In the genomic region with DNA sequence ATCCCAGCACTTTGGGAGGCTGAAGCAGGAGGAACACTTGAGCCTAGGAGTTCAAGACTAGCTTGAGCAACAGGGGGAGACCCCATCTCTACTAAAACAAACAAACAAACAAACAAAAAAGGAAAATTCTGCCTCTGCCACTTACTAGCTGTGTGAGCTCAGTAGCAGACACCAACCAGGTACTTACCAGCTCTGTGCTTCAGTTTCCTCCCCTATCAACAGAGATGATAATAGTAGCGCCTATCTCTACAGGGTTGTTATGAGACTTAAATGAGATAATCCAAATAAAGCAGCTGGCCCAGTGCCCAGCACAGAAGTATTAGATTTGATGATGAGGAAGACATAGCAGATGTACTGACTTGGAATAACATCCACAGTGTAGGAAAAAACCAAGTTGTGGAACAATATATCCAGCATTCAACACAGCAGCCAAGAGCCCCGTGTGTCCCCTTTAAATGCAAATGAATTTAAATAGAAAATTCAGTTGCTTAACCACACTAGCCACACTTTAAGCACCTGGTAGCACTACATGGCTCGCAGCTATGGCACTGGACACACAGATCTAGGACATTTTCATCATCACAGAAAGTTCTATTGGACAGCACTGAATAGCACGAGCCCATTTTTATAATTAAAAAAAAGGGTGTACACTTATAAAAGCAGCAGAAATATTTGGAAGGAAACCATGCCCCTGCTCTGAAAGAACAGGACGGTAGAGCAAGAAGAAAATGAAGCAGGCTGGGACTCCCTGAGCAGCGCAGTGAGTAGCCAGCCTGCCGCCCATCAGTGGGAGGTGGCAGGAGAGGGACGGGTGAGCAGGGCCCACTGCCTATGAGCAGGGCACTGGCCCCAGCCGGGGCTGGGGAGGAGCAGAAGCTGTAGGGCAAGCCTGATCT, we compare ENCODE assay signal across 8 cellular contexts. TPM values are rescaled to one million over a fixed set of nuclear protein-coding genes. Genes with fewer than 3 reads are reported as not detected.
DNase-seq lines count a peak whose midpoint lies in the region; ATAC-seq, FAIRE-seq and TF ChIP-seq lines count a peak whose summit lies in the region.
"Not testable (repeated sequence)": the region's sequence is repeated elsewhere in the genome, so short reads cannot be mapped to it uniquely, and the experiment has no call there.

No MANE protein-coding gene starts in this region.

- peaks cover 7 to 54% (median 16%) of the 10 kb centered on the region in 11 experiments; a peak in 14 of 22 replicates for H3K36me3 ChIP-seq in BLaER1 treated with 17β-estradiol and CSF1 and Interleukin-3, amounts not matched to agents 10 nM and 100 nM
- peaks cover 18% of the 10 kb centered on the region; the same call in 1 of the 2 replicates for H3K36me3 ChIP-seq in IMR-90 (ENCODE audit: control insufficient read depth, insufficient read depth, low read length)

- H3K27me3 Mint-ChIP-seq in activated B cell treated with CpG ODN at 0.5 μM for 24 hours; stimulated activated naive B cell treated with anti-CD40 and anti-IgM and Interleukin-4, amounts not matched to agents 10 μg/mL and 1 μg/mL and 100 μg/mL, for 72 hours: not testable (repeated sequence)

- not testable (repeated sequence) for H3K56ac ChIP-seq in IMR-90 (ENCODE audit: extremely low read depth, insufficient read depth, low read length)

- peaks cover 43% of the 10 kb centered on the region for H3K36me3 Mint-ChIP-seq in activated B cell treated with CpG ODN at 0.5 μM for 24 hours (ENCODE audit: low read depth)
- peaks cover 44 to 47% of the 10 kb centered on the region in 2 donors for H3K36me3 Mint-ChIP-seq in stimulated activated naive B cell treated with anti-CD40 and anti-IgM and Interleukin-4, amounts not matched to agents 10 μg/mL and 1 μg/mL and 100 μg/mL, for 72 hours

- not testable (repeated sequence) for DNase-seq in GM18507 (ENCODE audit: extremely low spot score, insufficient read length, low read depth); IMR-90; activated B cell treated with CpG ODN at 0.5 μM for 24 hours; stimulated activated naive B cell treated with anti-CD40 and anti-IgM and Interleukin-4, amounts not matched to agents 10 μg/mL and 1 μg/mL and 100 μg/mL, for 72 hours
- DNase-seq in NAMALWA (ENCODE audit: low spot score) (peak; percentile 43), Right ventricle myocardium inferior (ENCODE audit: missing footprints) (peak; percentile 8), posterior vena cava (ENCODE audit: low spot score) (peak; percentile 32)

- not testable (repeated sequence) for H2AK5ac ChIP-seq in IMR-90 (ENCODE audit: low read depth, low read length)

- not testable (repeated sequence) for H4K8ac ChIP-seq in IMR-90 (ENCODE audit: low read depth in 2 of 2, low read length in 2 of 2)

- H3K18ac ChIP-seq in IMR-90 (ENCODE audit: low read depth, low read length), result not testable (repeated sequence)

- not testable (repeated sequence) for H3K23ac ChIP-seq in IMR-90 (ENCODE audit: low read depth, low read length)

- POLR2A ChIA-PET in IMR-90 (lab: Charles Lee; ENCODE audit: unreplicated experiment); activated B cell treated with CpG ODN at 0.5 μM for 24 hours (lab: Charles Lee): not testable (repeated sequence)

- peak overlapping the region in 4 of 10 experiments; percentile 7 to 46 (median 37); a peak in 5 of 20 replicates for H3K4me3 ChIP-seq in BLaER1 treated with 17β-estradiol and CSF1 and Interleukin-3, amounts not matched to agents 10 nM and 100 nM
- not testable (repeated sequence) for H3K4me3 ChIP-seq in IMR-90 (ENCODE audit: insufficient read depth, low read depth, low read length)

- H3K9me3 Mint-ChIP-seq in activated B cell treated with CpG ODN at 0.5 μM for 24 hours; stimulated activated naive B cell treated with anti-CD40 and anti-IgM and Interleukin-4, amounts not matched to agents 10 μg/mL and 1 μg/mL and 100 μg/mL, for 72 hours: not testable (repeated sequence)

- not testable (repeated sequence) for H3K27ac Mint-ChIP-seq in activated B cell treated with CpG ODN at 0.5 μM for 24 hours
- peak overlapping the region; percentile 14 for H3K27ac Mint-ChIP-seq in stimulated activated naive B cell treated with anti-CD40 and anti-IgM and Interleukin-4, amounts not matched to agents 10 μg/mL and 1 μg/mL and 100 μg/mL, for 72 hours

- H2AFZ ChIP-seq in IMR-90 (replicated peaks; ENCODE audit: low read length, poor library complexity), result not testable (repeated sequence)

- intact Hi-C loops in IMR-90 (cut with micrococcal nuclease); activated B cell treated with CpG ODN at 0.5 μM for 24 hours (cut with micrococcal nuclease); Right ventricle myocardium inferior (cut with DNase I); posterior vena cava (cut with DNase I): not testable (repeated sequence)

- H2BK15ac ChIP-seq in IMR-90 (ENCODE audit: low read depth, low read length), result not testable (repeated sequence)

- H3K4me2 ChIP-seq in BLaER1 treated with 17β-estradiol and CSF1 and Interleukin-3, amounts not matched to agents 10 nM and 100 nM, result peak overlapping the region; percentile 19 to 83 (median 76); a peak in 20 of 22 replicates
- not testable (repeated sequence) for H3K4me2 ChIP-seq in IMR-90 (ENCODE audit: low read depth, low read length)

- whole genome bisulfite sequencing in IMR-90 (ENCODE audit: extremely low coverage in 2 of 2, insufficient read length in 1 of 2), 2 experiments, result no CpG with 5 or more reads among the region's 9 CpGs

- TF ChIP-seq RAD21 in IMR-90 (IDR thresholded peaks at IDR 0.05; ENCODE audit: low read length), result not testable (repeated sequence)

- in situ Hi-C loops in IMR-90 (cut with MboI; ENCODE audit: low sequenced_read_pairs), result not testable (repeated sequence)

- not testable (repeated sequence) for H2BK20ac ChIP-seq in IMR-90 (ENCODE audit: low read depth, low read length)

- not testable (repeated sequence) for H4K91ac ChIP-seq in IMR-90 (ENCODE audit: insufficient read depth, low read depth, low read length)

- H3K27me3 ChIP-seq in BLaER1 treated with 17β-estradiol and CSF1 and Interleukin-3, amounts not matched to agents 10 nM and 100 nM; IMR-90 (ENCODE audit: control insufficient read depth, insufficient read depth, low read length): not testable (repeated sequence)

- not testable (repeated sequence) for H2BK5ac ChIP-seq in IMR-90 (ENCODE audit: low read depth, low read length, poor library complexity, severe bottlenecking)

- H3K27ac ChIP-seq in BLaER1 treated with 17β-estradiol and CSF1 and Interleukin-3, amounts not matched to agents 10 nM and 100 nM, result peak overlapping the region in 7 of 11 experiments; percentile 53 to 98 (median 87); a peak in 13 of 22 replicates
- H3K27ac ChIP-seq in IMR-90 (ENCODE audit: insufficient read depth, low read length), result not testable (repeated sequence)

- peak; percentile 36 for FAIRE-seq in GM18507 (lab: Jason Lieb, UNC)

- peak; percentile 32 for ATAC-seq in IMR-90 (ENCODE audit: low read depth)
- peak; percentile 49 for ATAC-seq in activated B cell treated with CpG ODN at 0.5 μM for 24 hours (ENCODE audit: low read depth)
- ATAC-seq in Right ventricle myocardium inferior, result not testable (repeated sequence)
- peak; percentile 66 to 74 for ATAC-seq in stimulated activated naive B cell treated with anti-CD40 and anti-IgM and Interleukin-4, amounts not matched to agents 10 μg/mL and 1 μg/mL and 100 μg/mL, for 72 hours (replicated peaks)

- not testable (repeated sequence) for H3K9me3 ChIP-seq in BLaER1 treated with 17β-estradiol and CSF1 and Interleukin-3, amounts not matched to agents 10 nM and 100 nM (replicated peaks in 1 of 11); IMR-90 (ENCODE audit: control insufficient read depth, insufficient read depth, low read length)

- peaks cover 0 to 53% (median 0%) of the 10 kb centered on the region in 11 experiments; a peak in 6 of 22 replicates for H4K20me1 ChIP-seq in BLaER1 treated with 17β-estradiol and CSF1 and Interleukin-3, amounts not matched to agents 10 nM and 100 nM
- not testable (repeated sequence) for H4K20me1 ChIP-seq in IMR-90 (ENCODE audit: insufficient read depth, low read length)

- not testable (repeated sequence) for BruUV-seq in IMR-90 (replicated peaks; lab: Mats Ljungman, UMichigan)

- not testable (repeated sequence) for H3K9me1 ChIP-seq in IMR-90 (ENCODE audit: insufficient read depth, low read length)

- H2AK9ac ChIP-seq in IMR-90 (replicated peaks; ENCODE audit: low read depth, low read length, poor library complexity), result not testable (repeated sequence)

- H3K79me1 ChIP-seq in IMR-90 (ENCODE audit: low read depth in 1 of 2, low read length in 2 of 2), result not testable (repeated sequence)

- not testable (repeated sequence) for H2BK120ac ChIP-seq in IMR-90 (ENCODE audit: low read depth, low read length)

- H3K14ac ChIP-seq in IMR-90 (replicated peaks; ENCODE audit: low read depth, low read length), result not testable (repeated sequence)

- not testable (repeated sequence) for TF ChIP-seq POLR2A in IMR-90 (IDR thresholded peaks at IDR 0.05; ENCODE audit: low read depth, low read length)

- not testable (repeated sequence) for H3K4ac ChIP-seq in IMR-90 (ENCODE audit: low read depth, low read length)

- dilution Hi-C loops in IMR-90 (cut with HindIII; ENCODE audit: low sequenced_read_pairs, unreplicated experiment), result not testable (repeated sequence)

- peaks cover 16 to 95% (median 88%) of the 10 kb centered on the region in 10 experiments for H3K4me1 ChIP-seq in BLaER1 treated with 17β-estradiol and CSF1 and Interleukin-3, amounts not matched to agents 10 nM and 100 nM
- not testable (repeated sequence) for H3K4me1 ChIP-seq in IMR-90 (ENCODE audit: control insufficient read depth, insufficient read depth, low read length)

- H3K4me3 Mint-ChIP-seq in activated B cell treated with CpG ODN at 0.5 μM for 24 hours; stimulated activated naive B cell treated with anti-CD40 and anti-IgM and Interleukin-4, amounts not matched to agents 10 μg/mL and 1 μg/mL and 100 μg/mL, for 72 hours: not testable (repeated sequence)

- H4K5ac ChIP-seq in IMR-90 (ENCODE audit: low read depth, low read length), result not testable (repeated sequence)

- H3K9ac ChIP-seq in BLaER1 treated with 17β-estradiol and CSF1 and Interleukin-3, amounts not matched to agents 10 nM and 100 nM, result peak overlapping the region in 7 of 11 experiments; percentile 47 to 80 (median 76); a peak in 12 of 22 replicates
- H3K9ac ChIP-seq in IMR-90 (ENCODE audit: low read depth, low read length), result not testable (repeated sequence)

- not testable (repeated sequence) for TF ChIP-seq CTCF in IMR-90 (conservative IDR thresholded peaks at IDR 0.05; ENCODE audit: low read depth, low read length); activated B cell treated with CpG ODN at 0.5 μM for 24 hours (IDR thresholded peaks at IDR 0.05)

- H3K4me1 Mint-ChIP-seq in activated B cell treated with CpG ODN at 0.5 μM for 24 hours, result peaks cover 20% of the 10 kb centered on the region
- peaks cover 16 to 21% of the 10 kb centered on the region in 2 donors for H3K4me1 Mint-ChIP-seq in stimulated activated naive B cell treated with anti-CD40 and anti-IgM and Interleukin-4, amounts not matched to agents 10 μg/mL and 1 μg/mL and 100 μg/mL, for 72 hours

- CTCF ChIA-PET in IMR-90 (lab: Yijun Ruan, JAX); activated B cell treated with CpG ODN at 0.5 μM for 24 hours (lab: Charles Lee): not testable (repeated sequence)

RNA-seq across cellular contexts. Expression of gene ARHGAP27, which starts 19.9 kb away (rescaled TPM):
- total RNA-seq in IMR-90 (2012; rRNA removed), result under 0.01 and 0.56 TPM in 2 replicates
- polyA plus RNA-seq in IMR-90 (2012; rRNA removed), result 0.89 and 1.9 TPM in 2 replicates
- polyA plus RNA-seq in IMR-90 (2012; cell fraction: cytosol; rRNA removed), result 0.37 and 0.67 TPM in 2 replicates
- polyA plus RNA-seq in IMR-90 (2012; cell fraction: nucleus; rRNA removed; ENCODE audit: low replicate concordance), result 7.4 and 16.4 TPM in 2 replicates
- 64.5 and 75.7 TPM in 2 replicates for total RNA-seq in activated B cell treated with CpG ODN at 0.5 μM for 24 hours
- 34.4 TPM for total RNA-seq in Right ventricle myocardium inferior
- total RNA-seq in posterior vena cava, result 10 to 100 TPM; 17.8 to 24.5 TPM

RNA-seq across cellular contexts. Expression of gene PLEKHM1, which starts 37.9 kb away (rescaled TPM):
- total RNA-seq in IMR-90 (2012; rRNA removed), result 4.2 and 4.7 TPM in 2 replicates
- polyA plus RNA-seq in IMR-90 (2012; rRNA removed), result 16.4 and 17.1 TPM in 2 replicates
- 19.0 and 19.9 TPM in 2 replicates for polyA plus RNA-seq in IMR-90 (2012; cell fraction: cytosol; rRNA removed)
- polyA plus RNA-seq in IMR-90 (2012; cell fraction: nucleus; rRNA removed; ENCODE audit: low replicate concordance), result 35.0 and 53.2 TPM in 2 replicates
- total RNA-seq in activated B cell treated with CpG ODN at 0.5 μM for 24 hours, result 44.1 and 62.4 TPM in 2 replicates
- 26.9 TPM for total RNA-seq in Right ventricle myocardium inferior
- 10 to 100 TPM; 43.2 to 45.3 TPM for total RNA-seq in posterior vena cava

Comparison
In these comparisons a context has a peak if more than half of its experiments do, and no peak if none do; other contexts are left out.
1. RNA of gene ARHGAP27, which starts 19.9 kb away (total RNA-seq): 64.5 to 75.7 TPM in activated B cell treated with CpG ODN at 0.5 μM for 24 hours, 34.4 TPM in Right ventricle myocardium inferior (single experiment) and 17.8 to 24.5 TPM in posterior vena cava; under 0.01 to 0.56 TPM in IMR-90; every median in the first group is over 10 times any median in the second.